Comparison of ENCODE assay signal across 8 cellular contexts in the genomic region with DNA sequence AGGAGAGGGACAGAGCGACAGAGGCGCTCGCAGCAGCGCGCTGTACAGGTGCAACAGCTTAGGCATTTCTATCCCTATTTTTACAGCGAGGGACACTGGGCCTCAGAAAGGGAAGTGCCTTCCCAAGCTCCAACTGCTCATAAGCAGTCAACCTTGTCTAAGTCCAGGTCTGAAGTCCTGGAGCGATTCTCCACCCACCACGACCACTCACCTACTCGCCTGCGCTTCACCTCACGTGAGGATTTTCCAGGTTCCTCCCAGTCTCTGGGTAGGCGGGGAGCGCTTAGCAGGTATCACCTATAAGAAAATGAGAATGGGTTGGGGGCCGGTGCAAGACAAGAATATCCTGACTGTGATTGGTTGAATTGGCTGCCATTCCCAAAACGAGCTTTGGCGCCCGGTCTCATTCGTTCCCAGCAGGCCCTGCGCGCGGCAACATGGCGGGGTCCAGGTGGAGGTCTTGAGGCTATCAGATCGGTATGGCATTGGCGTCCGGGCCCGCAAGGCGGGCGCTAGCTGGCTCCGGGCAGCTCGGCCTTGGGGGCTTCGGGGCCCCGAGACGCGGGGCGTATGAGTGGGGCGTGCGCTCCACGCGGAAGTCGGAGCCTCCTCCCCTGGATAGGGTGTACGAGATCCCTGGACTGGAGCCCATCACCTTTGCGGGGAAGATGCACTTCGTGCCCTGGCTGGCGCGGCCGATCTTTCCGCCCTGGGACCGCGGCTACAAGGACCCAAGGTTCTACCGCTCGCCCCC. TPM values are rescaled to one million over a fixed set of nuclear protein-coding genes. Genes with fewer than 3 reads are reported as not detected.
DNase-seq lines count a peak whose midpoint lies in the region; ATAC-seq and TF ChIP-seq lines count a peak whose summit lies in the region.

A gene with protein sequence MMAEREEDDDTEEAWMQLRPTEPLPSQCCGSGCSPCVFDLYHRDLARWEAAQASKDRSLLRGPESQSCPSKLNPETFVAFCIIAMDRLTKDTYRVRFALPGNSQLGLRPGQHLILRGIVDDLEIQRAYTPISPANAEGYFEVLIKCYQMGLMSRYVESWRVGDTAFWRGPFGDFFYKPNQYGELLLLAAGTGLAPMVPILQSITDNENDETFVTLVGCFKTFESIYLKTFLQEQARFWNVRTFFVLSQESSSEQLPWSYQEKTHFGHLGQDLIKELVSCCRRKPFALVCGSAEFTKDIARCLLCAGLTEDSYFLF (minus strand): TSS at position 266 of the 754 bp plus-strand sequence. CDS start 4,414 bp downstream, outside the sequence.
A gene (plus strand): TSS at position 403 of the 754 bp plus-strand sequence. CDS start 77 bp downstream, at position 480.

- peak within 1 kb of the TSS; percentile 96 for H3K4me3 Mint-ChIP-seq in activated T-cell treated with anti-CD3 and anti-CD28 coated beads, Interleukin-2, amount 50 U/mL, for 24 hours

- no peak for TF ChIP-seq EP300 in esophagus muscularis mucosa (IDR thresholded peaks at IDR 0.05)

- H3K27ac ChIP-seq in esophagus muscularis mucosa (replicated peaks in 1 of 4) (peak within 1 kb of the TSS; percentile 81 to 85 (median 81)), muscle layer of colon (ENCODE audit: low read depth, low read length) (peak within 1 kb of the TSS; percentile 88)

- H3K4me1 Mint-ChIP-seq in activated T-cell treated with anti-CD3 and anti-CD28 coated beads, Interleukin-2, amount 50 U/mL, for 24 hours (ENCODE audit: low read depth) = peaks cover 37% of the 10 kb centered on the region

- TF ChIP-seq CTCF in esophagus muscularis mucosa (IDR thresholded peaks at IDR 0.05) = no peak

- peaks cover 0 to 39% (median 25%) of the 10 kb centered on the region in 4 donors for H3K36me3 ChIP-seq in esophagus muscularis mucosa
- peaks cover 8% of the 10 kb centered on the region for H3K36me3 ChIP-seq in muscle layer of colon (ENCODE audit: insufficient read depth, low read length)

- H3K9ac ChIP-seq in muscle layer of colon (ENCODE audit: low read length) = peak within 1 kb of the TSS; percentile 81

- H3K27me3 ChIP-seq in esophagus muscularis mucosa (no peaks in the 10 kb centered on the region), muscle layer of colon (ENCODE audit: control insufficient read depth in 1 of 2, insufficient read depth in 2 of 2, low read length in 2 of 2) (no peaks in the 10 kb centered on the region)

- H3K4me1 ChIP-seq in esophagus muscularis mucosa (peaks cover 14 to 33% (median 29%) of the 10 kb centered on the region in 4 donors), muscle layer of colon (ENCODE audit: insufficient read depth, low read length) (peaks cover 27% of the 10 kb centered on the region)

- peak; percentile 97 for DNase-seq in DMS79 (lab: John Stamatoyannopoulos, UW)
- peak; percentile 91 for DNase-seq in KG1 (lab: John Stamatoyannopoulos, UW)
- DNase-seq in activated T-cell treated with anti-CD3 and anti-CD28 coated beads, Interleukin-2, amount 50 U/mL, for 24 hours = peak; percentile 90
- DNase-seq in esophagus muscularis mucosa (ENCODE audit: extremely low spot score) = peak; percentile 98
- DNase-seq in stimulated activated CD8-positive, alpha-beta memory T cell treated with anti-CD3 and anti-CD28 coated beads, Interleukin-7, amount 100 ng/mL, for 1 hour (ENCODE audit: low read depth in 2 of 2) = peak; percentile 68 to 73

- no peaks in the 10 kb centered on the region for H3K27me3 Mint-ChIP-seq in activated T-cell treated with anti-CD3 and anti-CD28 coated beads, Interleukin-2, amount 50 U/mL, for 24 hours

- H3K9me3 ChIP-seq in esophagus muscularis mucosa = no peaks in the 10 kb centered on the region
- H3K9me3 ChIP-seq in muscle layer of colon (ENCODE audit: low read length) = no peaks in the 10 kb centered on the region

- H3K9me3 Mint-ChIP-seq in activated T-cell treated with anti-CD3 and anti-CD28 coated beads, Interleukin-2, amount 50 U/mL, for 24 hours = no peaks in the 10 kb centered on the region

- peak; percentile 91 for ATAC-seq in GM21737 (IDR thresholded peaks at IDR 0.05; ENCODE audit: unreplicated experiment)

- TF ChIP-seq POLR2A in esophagus muscularis mucosa (IDR thresholded peaks at IDR 0.05; ENCODE audit: low read depth) = no peak

- WGBS in esophagus muscularis mucosa = under 1% methylated on average over 41 of the region's 51 CpGs

- peak within 1 kb of the TSS; percentile 92 for H3K27ac Mint-ChIP-seq in activated T-cell treated with anti-CD3 and anti-CD28 coated beads, Interleukin-2, amount 50 U/mL, for 24 hours

- intact Hi-C loops in esophagus muscularis mucosa (cut with DNase I) = loop anchor here (5.0 kb wide), 2 partner anchors 207 to 287 kb away; a partner anchor contains a TSS

- H3K36me3 Mint-ChIP-seq in activated T-cell treated with anti-CD3 and anti-CD28 coated beads, Interleukin-2, amount 50 U/mL, for 24 hours (ENCODE audit: low read depth) = peaks cover 54% of the 10 kb centered on the region

- H3K4me3 ChIP-seq in esophagus muscularis mucosa = peak within 1 kb of the TSS; percentile 78 to 86 (median 84)
- H3K4me3 ChIP-seq in muscle layer of colon (ENCODE audit: low read depth in 1 of 2, low read length in 2 of 2) = peak within 1 kb of the TSS; percentile 79 to 84

TF ChIP-seq in PFSK-1, 5 proteins besides CTCF, POLR2A, EP300 and RAD21:
- TF ChIP-seq TAF1 (IDR thresholded peaks at IDR 0.05; ENCODE audit: borderline replicate concordance, insufficient read depth, low read length) (peak; percentile 91), SIN3A (IDR thresholded peaks at IDR 0.05; ENCODE audit: borderline replicate concordance, insufficient read depth, low read length) (no peak), FOXP2 (optimal IDR thresholded peaks at IDR 0.05; ENCODE audit: borderline replicate concordance, extremely low read depth, extremely low read length, insufficient read depth) (no peak), POLR2AphosphoS5 (IDR thresholded peaks at IDR 0.05; ENCODE audit: low read depth, low read length) (peak; percentile 92)
- TF ChIP-seq, protein P1, sequence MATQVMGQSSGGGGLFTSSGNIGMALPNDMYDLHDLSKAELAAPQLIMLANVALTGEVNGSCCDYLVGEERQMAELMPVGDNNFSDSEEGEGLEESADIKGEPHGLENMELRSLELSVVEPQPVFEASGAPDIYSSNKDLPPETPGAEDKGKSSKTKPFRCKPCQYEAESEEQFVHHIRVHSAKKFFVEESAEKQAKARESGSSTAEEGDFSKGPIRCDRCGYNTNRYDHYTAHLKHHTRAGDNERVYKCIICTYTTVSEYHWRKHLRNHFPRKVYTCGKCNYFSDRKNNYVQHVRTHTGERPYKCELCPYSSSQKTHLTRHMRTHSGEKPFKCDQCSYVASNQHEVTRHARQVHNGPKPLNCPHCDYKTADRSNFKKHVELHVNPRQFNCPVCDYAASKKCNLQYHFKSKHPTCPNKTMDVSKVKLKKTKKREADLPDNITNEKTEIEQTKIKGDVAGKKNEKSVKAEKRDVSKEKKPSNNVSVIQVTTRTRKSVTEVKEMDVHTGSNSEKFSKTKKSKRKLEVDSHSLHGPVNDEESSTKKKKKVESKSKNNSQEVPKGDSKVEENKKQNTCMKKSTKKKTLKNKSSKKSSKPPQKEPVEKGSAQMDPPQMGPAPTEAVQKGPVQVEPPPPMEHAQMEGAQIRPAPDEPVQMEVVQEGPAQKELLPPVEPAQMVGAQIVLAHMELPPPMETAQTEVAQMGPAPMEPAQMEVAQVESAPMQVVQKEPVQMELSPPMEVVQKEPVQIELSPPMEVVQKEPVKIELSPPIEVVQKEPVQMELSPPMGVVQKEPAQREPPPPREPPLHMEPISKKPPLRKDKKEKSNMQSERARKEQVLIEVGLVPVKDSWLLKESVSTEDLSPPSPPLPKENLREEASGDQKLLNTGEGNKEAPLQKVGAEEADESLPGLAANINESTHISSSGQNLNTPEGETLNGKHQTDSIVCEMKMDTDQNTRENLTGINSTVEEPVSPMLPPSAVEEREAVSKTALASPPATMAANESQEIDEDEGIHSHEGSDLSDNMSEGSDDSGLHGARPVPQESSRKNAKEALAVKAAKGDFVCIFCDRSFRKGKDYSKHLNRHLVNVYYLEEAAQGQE (IDR thresholded peaks at IDR 0.05; ENCODE audit: insufficient read depth in 1 of 2, low read depth in 2 of 2, low read length in 2 of 2) = 0 out of 4 replicates have a peak, but pooled peaks of 1 of the 2 experiments have one; percentile 32

RNA-seq across cellular contexts. Expression of the first gene that starts in this region (rescaled TPM):
- polyA plus RNA-seq in PFSK-1 (2012; ENCODE audit: insufficient read length, low read depth) = 5.8 TPM
- 1 to 10 TPM; 3.6 to 6.1 (median 3.9) TPM for total RNA-seq in esophagus muscularis mucosa

RNA-seq across cellular contexts. Expression of the second gene that starts in this region (rescaled TPM):
- polyA plus RNA-seq in PFSK-1 (2012; ENCODE audit: insufficient read length, low read depth) = 124 TPM
- total RNA-seq in esophagus muscularis mucosa = 10 to 100 TPM; 54.2 to 62.1 (median 58.4) TPM

Comparison
In these comparisons a context has a peak if more than half of its experiments do, and no peak if none do; other contexts are left out.
1. Peak in every context shown above with its lines: DNase-seq, ATAC-seq, H3K4me3 ChIP-seq and H3K27ac ChIP-seq.